ENCODE assay signal across 1 cellular context in genomic region chr11:72813740-72814138, GRCh38.
TF ChIP-seq lines count a peak whose summit lies in the region.

No MANE protein-coding gene starts in this region.

TF ChIP-seq in HepG2, 621 proteins besides CTCF, POLR2A, EP300 and RAD21 (continued from another document and continues in another):
- TF ChIP-seq RERE (CRISPR knock-in tag; IDR thresholded peaks at IDR 0.05; ENCODE audit: low read depth) (no peak), ZNF256 (CRISPR knock-in tag; conservative IDR thresholded peaks at IDR 0.05) (no peak; the same call in 1 of the 2 replicates), ZKSCAN8 (CRISPR knock-in tag; IDR thresholded peaks at IDR 0.05; ENCODE audit: borderline replicate concordance) (no peak), HMGA1 (CRISPR knock-in tag; conservative IDR thresholded peaks at IDR 0.05) (no peak), MIER2 (CRISPR knock-in tag; IDR thresholded peaks at IDR 0.05) (no peak), GPBP1L1 (CRISPR knock-in tag; IDR thresholded peaks at IDR 0.05) (no peak), MAZ (IDR thresholded peaks at IDR 0.05; ENCODE audit: borderline replicate concordance, low read depth, low read length) (no peak), MAZ (CRISPR knock-in tag; IDR thresholded peaks at IDR 0.05; ENCODE audit: low read depth) (no peak; the same call in none of the 2 replicates), PRDM15 (CRISPR knock-in tag; IDR thresholded peaks at IDR 0.05) (no peak), RAD51 (IDR thresholded peaks at IDR 0.05; ENCODE audit: borderline replicate concordance) (no peak), HMG20A (CRISPR knock-in tag; IDR thresholded peaks at IDR 0.05; ENCODE audit: borderline replicate concordance) (no peak), ZFX (CRISPR knock-in tag; IDR thresholded peaks at IDR 0.05; ENCODE audit: low read depth) (peak; percentile 92), NKX3-1 (CRISPR knock-in tag; IDR thresholded peaks at IDR 0.05) (peak; percentile 77), ARNTL (CRISPR knock-in tag; IDR thresholded peaks at IDR 0.05) (0 out of 2 replicates have a peak, but pooled peaks have one; percentile 29), ZNF460 (CRISPR knock-in tag; IDR thresholded peaks at IDR 0.05; ENCODE audit: borderline replicate concordance) (no peak), ELK4 (CRISPR knock-in tag; IDR thresholded peaks at IDR 0.05; ENCODE audit: borderline replicate concordance) (no peak; the same call in 1 of the 2 replicates), KDM2A (CRISPR knock-in tag; IDR thresholded peaks at IDR 0.05; ENCODE audit: borderline replicate concordance, low read depth) (no peak), ZBTB42 (CRISPR knock-in tag; IDR thresholded peaks at IDR 0.05) (no peak), ZNF879 (CRISPR knock-in tag; IDR thresholded peaks at IDR 0.05) (no peak), ZNF746 (CRISPR knock-in tag; IDR thresholded peaks at IDR 0.05) (peak; percentile 36), ZNF766 (CRISPR knock-in tag; IDR thresholded peaks at IDR 0.05; ENCODE audit: borderline replicate concordance) (peak; percentile 46; the same call in 1 of the 2 replicates), RBAK (CRISPR knock-in tag; IDR thresholded peaks at IDR 0.05) (no peak), HOXA3 (CRISPR knock-in tag; IDR thresholded peaks at IDR 0.05) (peak; percentile 26), ZNF878 (CRISPR knock-in tag; IDR thresholded peaks at IDR 0.05) (no peak)
- TF ChIP-seq, protein P1, sequence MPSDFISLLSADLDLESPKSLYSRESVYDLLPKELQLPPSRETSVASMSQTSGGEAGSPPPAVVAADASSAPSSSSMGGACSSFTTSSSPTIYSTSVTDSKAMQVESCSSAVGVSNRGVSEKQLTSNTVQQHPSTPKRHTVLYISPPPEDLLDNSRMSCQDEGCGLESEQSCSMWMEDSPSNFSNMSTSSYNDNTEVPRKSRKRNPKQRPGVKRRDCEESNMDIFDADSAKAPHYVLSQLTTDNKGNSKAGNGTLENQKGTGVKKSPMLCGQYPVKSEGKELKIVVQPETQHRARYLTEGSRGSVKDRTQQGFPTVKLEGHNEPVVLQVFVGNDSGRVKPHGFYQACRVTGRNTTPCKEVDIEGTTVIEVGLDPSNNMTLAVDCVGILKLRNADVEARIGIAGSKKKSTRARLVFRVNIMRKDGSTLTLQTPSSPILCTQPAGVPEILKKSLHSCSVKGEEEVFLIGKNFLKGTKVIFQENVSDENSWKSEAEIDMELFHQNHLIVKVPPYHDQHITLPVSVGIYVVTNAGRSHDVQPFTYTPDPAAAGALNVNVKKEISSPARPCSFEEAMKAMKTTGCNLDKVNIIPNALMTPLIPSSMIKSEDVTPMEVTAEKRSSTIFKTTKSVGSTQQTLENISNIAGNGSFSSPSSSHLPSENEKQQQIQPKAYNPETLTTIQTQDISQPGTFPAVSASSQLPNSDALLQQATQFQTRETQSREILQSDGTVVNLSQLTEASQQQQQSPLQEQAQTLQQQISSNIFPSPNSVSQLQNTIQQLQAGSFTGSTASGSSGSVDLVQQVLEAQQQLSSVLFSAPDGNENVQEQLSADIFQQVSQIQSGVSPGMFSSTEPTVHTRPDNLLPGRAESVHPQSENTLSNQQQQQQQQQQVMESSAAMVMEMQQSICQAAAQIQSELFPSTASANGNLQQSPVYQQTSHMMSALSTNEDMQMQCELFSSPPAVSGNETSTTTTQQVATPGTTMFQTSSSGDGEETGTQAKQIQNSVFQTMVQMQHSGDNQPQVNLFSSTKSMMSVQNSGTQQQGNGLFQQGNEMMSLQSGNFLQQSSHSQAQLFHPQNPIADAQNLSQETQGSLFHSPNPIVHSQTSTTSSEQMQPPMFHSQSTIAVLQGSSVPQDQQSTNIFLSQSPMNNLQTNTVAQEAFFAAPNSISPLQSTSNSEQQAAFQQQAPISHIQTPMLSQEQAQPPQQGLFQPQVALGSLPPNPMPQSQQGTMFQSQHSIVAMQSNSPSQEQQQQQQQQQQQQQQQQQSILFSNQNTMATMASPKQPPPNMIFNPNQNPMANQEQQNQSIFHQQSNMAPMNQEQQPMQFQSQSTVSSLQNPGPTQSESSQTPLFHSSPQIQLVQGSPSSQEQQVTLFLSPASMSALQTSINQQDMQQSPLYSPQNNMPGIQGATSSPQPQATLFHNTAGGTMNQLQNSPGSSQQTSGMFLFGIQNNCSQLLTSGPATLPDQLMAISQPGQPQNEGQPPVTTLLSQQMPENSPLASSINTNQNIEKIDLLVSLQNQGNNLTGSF (CRISPR knock-in tag; IDR thresholded peaks at IDR 0.05): no peak; the same call in 1 of the 2 replicates
- TF ChIP-seq, protein P2, sequence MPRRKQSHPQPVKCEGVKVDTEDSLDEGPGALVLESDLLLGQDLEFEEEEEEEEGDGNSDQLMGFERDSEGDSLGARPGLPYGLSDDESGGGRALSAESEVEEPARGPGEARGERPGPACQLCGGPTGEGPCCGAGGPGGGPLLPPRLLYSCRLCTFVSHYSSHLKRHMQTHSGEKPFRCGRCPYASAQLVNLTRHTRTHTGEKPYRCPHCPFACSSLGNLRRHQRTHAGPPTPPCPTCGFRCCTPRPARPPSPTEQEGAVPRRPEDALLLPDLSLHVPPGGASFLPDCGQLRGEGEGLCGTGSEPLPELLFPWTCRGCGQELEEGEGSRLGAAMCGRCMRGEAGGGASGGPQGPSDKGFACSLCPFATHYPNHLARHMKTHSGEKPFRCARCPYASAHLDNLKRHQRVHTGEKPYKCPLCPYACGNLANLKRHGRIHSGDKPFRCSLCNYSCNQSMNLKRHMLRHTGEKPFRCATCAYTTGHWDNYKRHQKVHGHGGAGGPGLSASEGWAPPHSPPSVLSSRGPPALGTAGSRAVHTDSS (CRISPR knock-in tag; conservative IDR thresholded peaks at IDR 0.05): no peak
- TF ChIP-seq, protein P3, sequence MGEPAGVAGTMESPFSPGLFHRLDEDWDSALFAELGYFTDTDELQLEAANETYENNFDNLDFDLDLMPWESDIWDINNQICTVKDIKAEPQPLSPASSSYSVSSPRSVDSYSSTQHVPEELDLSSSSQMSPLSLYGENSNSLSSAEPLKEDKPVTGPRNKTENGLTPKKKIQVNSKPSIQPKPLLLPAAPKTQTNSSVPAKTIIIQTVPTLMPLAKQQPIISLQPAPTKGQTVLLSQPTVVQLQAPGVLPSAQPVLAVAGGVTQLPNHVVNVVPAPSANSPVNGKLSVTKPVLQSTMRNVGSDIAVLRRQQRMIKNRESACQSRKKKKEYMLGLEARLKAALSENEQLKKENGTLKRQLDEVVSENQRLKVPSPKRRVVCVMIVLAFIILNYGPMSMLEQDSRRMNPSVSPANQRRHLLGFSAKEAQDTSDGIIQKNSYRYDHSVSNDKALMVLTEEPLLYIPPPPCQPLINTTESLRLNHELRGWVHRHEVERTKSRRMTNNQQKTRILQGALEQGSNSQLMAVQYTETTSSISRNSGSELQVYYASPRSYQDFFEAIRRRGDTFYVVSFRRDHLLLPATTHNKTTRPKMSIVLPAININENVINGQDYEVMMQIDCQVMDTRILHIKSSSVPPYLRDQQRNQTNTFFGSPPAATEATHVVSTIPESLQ (CRISPR knock-in tag; conservative IDR thresholded peaks at IDR 0.05): no peak
